Comparison of ENCODE assay signal across 10 cellular contexts in genomic region chrX:134753185-134754008, GRCh38. TPM values are rescaled to one million over a fixed set of nuclear protein-coding genes. Genes with fewer than 3 reads are reported as not detected.
DNase-seq lines count a peak whose midpoint lies in the region; FAIRE-seq and TF ChIP-seq lines count a peak whose summit lies in the region.
"Had no signal": no experiment of that assay in that cellular context is flagged by ENCODE, and none has a peak within 500 bp of the region (broad histone marks: within the 10 kb centered on the region; RNA-seq: fewer than 3 reads in every experiment).

No MANE protein-coding gene starts in this region.

- no peak for TF ChIP-seq EP300 in tibial nerve (IDR thresholded peaks at IDR 0.05)

- H3K9me3 Mint-ChIP-seq in astrocyte (ENCODE audit: unreplicated experiment), result no peaks in the 10 kb centered on the region
- H3K9me3 Mint-ChIP-seq: naive thymus-derived CD8-positive, alpha-beta T cell had no signal

- no peak overlapping the region for H3K4me3 ChIP-seq in LNCaP clone FGC (ENCODE audit: low read depth, low read length)
- H3K4me3 ChIP-seq in astrocyte (ENCODE audit: insufficient read depth, low read depth, low read length), result no peak overlapping the region
- H3K4me3 ChIP-seq in tibial nerve, result no peak overlapping the region

- H3K4me1 Mint-ChIP-seq in astrocyte (ENCODE audit: low read depth, unreplicated experiment), result peaks cover 12% of the 10 kb centered on the region
- H3K4me1 Mint-ChIP-seq: naive thymus-derived CD8-positive, alpha-beta T cell had no signal

- FAIRE-seq in astrocyte (lab: Jason Lieb, UNC), result peak; percentile 99

- H3K4me3 Mint-ChIP-seq in astrocyte (ENCODE audit: unreplicated experiment), result no peak overlapping the region
- H3K4me3 Mint-ChIP-seq: naive thymus-derived CD8-positive, alpha-beta T cell had no signal

- peak; percentile 42 for DNase-seq in DMS53 (lab: John Stamatoyannopoulos, UW)
- no peak for DNase-seq in LNCaP clone FGC (ENCODE audit: low read depth)
- no peak for DNase-seq in astrocyte (ENCODE audit: low read depth)
- peak; percentile 67 for DNase-seq in left kidney (ENCODE audit: low read depth, low spot score)
- no peak for DNase-seq in hypothalamus (lab: John Stamatoyannopoulos, UW)
- no peak for DNase-seq in tibial nerve (ENCODE audit: low spot score in 2 of 2)
- DNase-seq in NCI-H226, result no peak
- no peak for DNase-seq in islet precursor cell
- DNase-seq: activated effector memory CD4-positive, alpha-beta T cell treated with Interleukin-2 at 50 U/mL for 16 hours; naive thymus-derived CD8-positive, alpha-beta T cell had no signal

- no peak overlapping the region for H2AFZ ChIP-seq in astrocyte (ENCODE audit: low read depth, low read length)

- H3K27ac Mint-ChIP-seq in astrocyte (ENCODE audit: unreplicated experiment), result no peak overlapping the region
- H3K27ac Mint-ChIP-seq: naive thymus-derived CD8-positive, alpha-beta T cell had no signal

- H3K79me2 ChIP-seq in astrocyte (ENCODE audit: insufficient read depth, low read length), result no peaks in the 10 kb centered on the region

- H3K27me3 ChIP-seq in astrocyte (ENCODE audit: insufficient read depth, low read length) (no peaks in the 10 kb centered on the region), tibial nerve (peaks cover 0 to 4% of the 10 kb centered on the region in 2 donors)

- H3K27ac ChIP-seq in astrocyte (ENCODE audit: low read depth, low read length) (no peak overlapping the region), tibial nerve (no peak overlapping the region)

- H3K9ac ChIP-seq in astrocyte (ENCODE audit: low read length), result no peak overlapping the region

- TF ChIP-seq CTCF in LNCaP clone FGC (IDR thresholded peaks at IDR 0.05; ENCODE audit: control insufficient read depth, extremely low read depth, insufficient read depth) (peak; percentile 18; the same call in 1 of the 2 replicates), astrocyte (IDR thresholded peaks at IDR 0.05; ENCODE audit: insufficient read depth, low read depth, low read length) (peak; percentile 7), tibial nerve (IDR thresholded peaks at IDR 0.05) (no peak)

- no peak for TF ChIP-seq POLR2A in tibial nerve (IDR thresholded peaks at IDR 0.05)

- no peaks in the 10 kb centered on the region for H3K27me3 Mint-ChIP-seq in astrocyte (ENCODE audit: low read depth, unreplicated experiment)

- no peaks in the 10 kb centered on the region for H3K9me3 ChIP-seq in astrocyte (ENCODE audit: insufficient read depth, low read depth, low read length)
- no peaks in the 10 kb centered on the region for H3K9me3 ChIP-seq in tibial nerve

- no peaks in the 10 kb centered on the region for H3K36me3 Mint-ChIP-seq in astrocyte (ENCODE audit: low read depth, unreplicated experiment)
- H3K36me3 Mint-ChIP-seq: naive thymus-derived CD8-positive, alpha-beta T cell had no signal

- H3K36me3 ChIP-seq in astrocyte (ENCODE audit: insufficient read depth, low read length) (no peaks in the 10 kb centered on the region), tibial nerve (no peaks in the 10 kb centered on the region)

- H3K4me1 ChIP-seq in astrocyte (ENCODE audit: insufficient read depth, low read length) (no peaks in the 10 kb centered on the region), tibial nerve (no peaks in the 10 kb centered on the region)

- H3K4me2 ChIP-seq in astrocyte (ENCODE audit: low read length), result no peak overlapping the region

- 46 to 69% methylated on average over 14 of the region's 14 CpGs for WGBS in tibial nerve, 2 donors

- H4K20me1 ChIP-seq in astrocyte (ENCODE audit: insufficient read depth, low read length), result no peaks in the 10 kb centered on the region

RNA-seq across cellular contexts. Expression of gene PABIR2, which starts 43.6 kb away (rescaled TPM):
- total RNA-seq in astrocyte (11.5 and 12.4 TPM in 2 replicates), tibial nerve (10 to 100 TPM; 19.2 to 28.5 (median 21.9) TPM)

Comparison
In these comparisons a context has a peak if more than half of its experiments do, and no peak if none do; other contexts are left out.
1. DNase-seq: peak in DMS53 (single experiment) and left kidney (single experiment); none in LNCaP clone FGC (single experiment), astrocyte (single experiment), hypothalamus (0 of 51), tibial nerve (0 of 2), NCI-H226 (single experiment) and islet precursor cell (single experiment).
2. CTCF ChIP-seq: peak in LNCaP clone FGC (single experiment) and astrocyte (single experiment); none in tibial nerve (0 of 5).